In the genomic region with DNA sequence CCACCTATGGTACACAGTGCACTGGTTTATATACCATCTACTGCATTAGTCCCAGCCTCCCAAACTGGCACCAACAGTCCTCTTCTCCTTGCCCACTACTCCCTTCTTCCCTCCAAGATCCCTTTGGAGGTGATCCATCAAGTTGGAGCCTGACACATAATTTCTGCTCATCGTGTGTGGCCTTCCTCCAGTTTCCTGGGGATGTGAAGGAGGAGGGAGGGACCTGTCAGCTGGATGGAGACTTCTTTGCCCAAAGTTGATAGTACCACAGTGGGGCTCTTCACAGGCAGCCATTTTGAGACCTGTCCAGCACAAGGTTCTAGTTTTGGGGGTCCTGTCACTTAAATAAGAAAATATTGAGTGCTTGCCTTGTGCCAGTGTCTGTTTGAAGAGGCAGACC, we compare ENCODE assay signal across 21 cellular contexts. TPM values are rescaled to one million over a fixed set of nuclear protein-coding genes. Genes with fewer than 3 reads are reported as not detected.
DNase-seq lines count a peak whose midpoint lies in the region; ATAC-seq and TF ChIP-seq lines count a peak whose summit lies in the region.
"Had no signal": no experiment of that assay in that cellular context is flagged by ENCODE, and none has a peak within 500 bp of the region (broad histone marks: within the 10 kb centered on the region; RNA-seq: fewer than 3 reads in every experiment).

No MANE protein-coding gene starts in this region.

- H3K9me3 ChIP-seq in osteoblast (ENCODE audit: low read depth, low read length) (no peaks in the 10 kb centered on the region), thoracic aorta (no peaks in the 10 kb centered on the region)
- H3K9me3 ChIP-seq: BLaER1 treated with 17β-estradiol and CSF1 and Interleukin-3, amounts not matched to agents 10 nM and 100 nM; thyroid gland had no signal

- TF ChIP-seq CTCF in dorsolateral prefrontal cortex (IDR thresholded peaks at IDR 0.05 in 54 of 56, conservative IDR thresholded peaks at IDR 0.05 in 2 of 56; ENCODE audit: low read depth in 1 of 56, partially characterized antibody in 56 of 56) (no peak), osteoblast (IDR thresholded peaks at IDR 0.05; ENCODE audit: extremely low read depth, low read depth, low read length) (no peak), thoracic aorta (IDR thresholded peaks at IDR 0.05) (no peak), glutamatergic neuron (IDR thresholded peaks at IDR 0.05; ENCODE audit: partially characterized antibody, unreplicated experiment) (no peak)

- no peaks in the 10 kb centered on the region for H3K27me3 ChIP-seq in dorsolateral prefrontal cortex
- no peaks in the 10 kb centered on the region for H3K27me3 ChIP-seq in osteoblast (ENCODE audit: insufficient read depth, low read length)
- no peaks in the 10 kb centered on the region for H3K27me3 ChIP-seq in thoracic aorta (replicated peaks; ENCODE audit: insufficient read depth)
- H3K27me3 ChIP-seq: thyroid gland had no signal

- H3K9me3 Mint-ChIP-seq in glutamatergic neuron (ENCODE audit: unreplicated experiment), result peaks cover 9% of the 10 kb centered on the region

- no peak for TF ChIP-seq POLR2A in erythroblast (IDR thresholded peaks at IDR 0.05; ENCODE audit: low read length)

- H3K79me2 ChIP-seq in osteoblast (ENCODE audit: insufficient read depth, low read length), result no peaks in the 10 kb centered on the region

- no peak overlapping the region for H3K4me3 ChIP-seq in dorsolateral prefrontal cortex
- no peak overlapping the region for H3K4me3 ChIP-seq in osteoblast (ENCODE audit: insufficient read depth, low read length)
- no peak overlapping the region for H3K4me3 ChIP-seq in thoracic aorta
- H3K4me3 ChIP-seq: BLaER1 treated with 17β-estradiol and CSF1 and Interleukin-3, amounts not matched to agents 10 nM and 100 nM; GM12878; thyroid gland had no signal

- no peak overlapping the region for H3K4me3 Mint-ChIP-seq in glutamatergic neuron (ENCODE audit: unreplicated experiment)

- H3K36me3 Mint-ChIP-seq in glutamatergic neuron (ENCODE audit: unreplicated experiment), result no peaks in the 10 kb centered on the region

- peak overlapping the region in 32 of 59 donors; percentile 51 to 96 (median 91) for H3K27ac ChIP-seq in dorsolateral prefrontal cortex
- H3K27ac ChIP-seq in osteoblast (ENCODE audit: low read depth, low read length), result no peak overlapping the region
- H3K27ac ChIP-seq in thoracic aorta, result peak overlapping the region; percentile 88 to 95

- H4K20me1 ChIP-seq in osteoblast (ENCODE audit: insufficient read depth, low read length), result no peaks in the 10 kb centered on the region
- H4K20me1 ChIP-seq: BLaER1 treated with 17β-estradiol and CSF1 and Interleukin-3, amounts not matched to agents 10 nM and 100 nM had no signal

- no peak overlapping the region for H3K4me2 ChIP-seq in osteoblast (ENCODE audit: insufficient read depth, low read length)

- no peak for ATAC-seq in thoracic aorta (ENCODE audit: insufficient number of reproducible peaks, low FRiP score, low read depth)
- no peak for ATAC-seq in HG02870 (IDR thresholded peaks at IDR 0.05; ENCODE audit: unreplicated experiment)
- ATAC-seq: GM12878 had no signal

- POLR2A ChIA-PET in HEK293T (lab: Yijun Ruan, JAX), result interaction anchor here (1.3 to 2.1 kb wide), 4 partner anchors 16 to 32 kb away, joined by 6 to 32 read pairs (median 16); partner anchors contain the start of gene CTDSP2

- H3K4me1 Mint-ChIP-seq in glutamatergic neuron (ENCODE audit: low read depth, unreplicated experiment), result peaks cover 34% of the 10 kb centered on the region

- intact Hi-C loops in dorsolateral prefrontal cortex (cut with DNase I), result no loop called here

- H3K27ac Mint-ChIP-seq in glutamatergic neuron (ENCODE audit: unreplicated experiment), result no peak overlapping the region

- H3K4me1 ChIP-seq in osteoblast (ENCODE audit: insufficient read depth, low read length), result peaks cover 19% of the 10 kb centered on the region
- H3K4me1 ChIP-seq in thoracic aorta (ENCODE audit: control insufficient read depth in 1 of 2, low read depth in 2 of 2), result peaks cover 15 to 31% of the 10 kb centered on the region in 2 donors

- H3K36me3 ChIP-seq in osteoblast (ENCODE audit: insufficient read depth, low read length) (no peaks in the 10 kb centered on the region), thoracic aorta (no peaks in the 10 kb centered on the region)
- H3K36me3 ChIP-seq: BLaER1 treated with 17β-estradiol and CSF1 and Interleukin-3, amounts not matched to agents 10 nM and 100 nM; thyroid gland had no signal

- H3K27me3 Mint-ChIP-seq in glutamatergic neuron (ENCODE audit: unreplicated experiment), result peaks cover 10% of the 10 kb centered on the region

- DNase-seq in HEK293T (ENCODE audit: extremely low spot score) (no peak), dorsolateral prefrontal cortex (no peak), osteoblast (ENCODE audit: insufficient read length, low spot score, missing footprints) (peak; percentile 69), thoracic aorta (ENCODE audit: low spot score) (no peak), glutamatergic neuron (no peak), erythroblast (lab: John Stamatoyannopoulos, UW) (no peak), SIG-M5 (lab: John Stamatoyannopoulos, UW) (no peak)
- DNase-seq: ACHN; activated naive CD4-positive, alpha-beta T cell treated with Interleukin-2 at 50 U/mL for 16 hours; activated T-cell treated with anti-CD3 and anti-CD28 coated beads, Interleukin-2, amount 50 U/mL, for 48 hours; central memory CD4-positive, alpha-beta T cell; DND-41; foreskin melanocyte; islet precursor cell; NCI-H1092 treated with DMSO at 0.1 percent for 48 hours; NCI-H2081 treated with DMSO at 0.1 percent for 48 hours; SHP77; thyroid gland had no signal

- CTCF ChIA-PET in HEK293T (lab: Yijun Ruan, JAX), result no interaction called here

- H2AFZ ChIP-seq in osteoblast (ENCODE audit: low read length), result no peak overlapping the region

TF ChIP-seq in HEK293T, 16 proteins besides CTCF, POLR2A, EP300 and RAD21:
- TF ChIP-seq PKNOX1 (IDR thresholded peaks at IDR 0.05), result 0 out of 2 replicates have a peak, but pooled peaks have one; percentile 16
- no peak for TF ChIP-seq BHLHE40 (IDR thresholded peaks at IDR 0.05; ENCODE audit: borderline replicate concordance)
- no peak for TF ChIP-seq ARNT (IDR thresholded peaks at IDR 0.05)

RNA-seq across cellular contexts. Expression of gene CTDSP2, which starts 17.1 kb away (rescaled TPM):
- 100 to 1,000 TPM in 102 of 120 experiments, 10 to 100 TPM in 18; 77.9 to 209 (median 117) TPM for total RNA-seq in dorsolateral prefrontal cortex
- 105 and 116 TPM in 2 replicates for total RNA-seq in osteoblast
- 100 to 1,000 TPM; 170 to 222 TPM for total RNA-seq in thoracic aorta
- total RNA-seq in glutamatergic neuron (ENCODE audit: unreplicated experiment), result 127 TPM

RNA-seq across cellular contexts. Expression of gene AVIL, which starts 45.1 kb away (rescaled TPM):
- total RNA-seq in dorsolateral prefrontal cortex (10 to 100 TPM in 35 of 120 experiments, 1 to 10 TPM in 85; 2.1 to 25.8 (median 7.4) TPM), osteoblast (5.4 and 7.1 TPM in 2 replicates), thoracic aorta (10 to 100 TPM in 1 of 2 donors, 1 to 10 TPM in 1; 2.2 to 15.3 TPM), glutamatergic neuron (ENCODE audit: unreplicated experiment) (4.8 TPM)
